In the genomic region with DNA sequence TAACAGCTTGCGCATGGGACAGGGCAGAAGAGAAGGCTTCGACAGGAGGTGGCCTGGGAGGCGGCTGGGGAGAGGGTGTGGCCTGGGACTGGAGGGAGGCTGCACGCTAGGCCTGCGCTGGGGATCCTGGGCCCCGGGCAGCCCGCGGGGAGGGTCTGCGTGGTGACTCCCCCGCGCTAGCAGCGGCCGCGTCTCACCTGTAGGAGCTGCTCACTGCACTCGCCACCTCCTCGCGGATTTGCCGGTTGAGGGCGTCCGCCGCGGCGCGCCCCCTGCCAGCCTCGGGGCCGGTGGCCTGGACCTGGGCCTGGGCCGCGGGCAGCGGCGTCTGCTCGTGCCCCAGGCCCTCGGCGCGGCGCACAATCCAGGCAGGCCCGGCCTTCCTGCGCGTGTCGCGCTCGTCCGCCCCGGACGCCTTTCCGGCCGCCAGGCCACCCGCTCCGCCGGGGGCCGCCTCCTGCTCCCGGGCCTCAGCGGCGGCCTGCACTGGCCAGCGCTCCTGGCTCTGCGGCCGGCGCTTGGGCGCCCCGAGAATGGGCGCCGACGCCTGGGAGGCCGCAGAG, we compare ENCODE assay signal across 8 cellular contexts. TPM values are rescaled to one million over a fixed set of nuclear protein-coding genes. Genes with fewer than 3 reads are reported as not detected.
DNase-seq lines count a peak whose midpoint lies in the region; ATAC-seq, FAIRE-seq and TF ChIP-seq lines count a peak whose summit lies in the region.

No MANE protein-coding gene starts in this region.

- H3F3A ChIP-seq in SK-N-SH (replicated peaks; ENCODE audit: insufficient read depth): peaks cover 11% of the 10 kb centered on the region

- TF ChIP-seq CTCF in SK-N-SH (IDR thresholded peaks at IDR 0.05) (no peak), endothelial cell of umbilical vein (IDR thresholded peaks at IDR 0.05; ENCODE audit: extremely low read depth in 1 of 2, insufficient read depth in 1 of 2, low read depth in 1 of 2, low read length in 2 of 2) (no peak), mucosa of descending colon (IDR thresholded peaks at IDR 0.05) (no peak), vagina (IDR thresholded peaks at IDR 0.05) (no peak)

- H3K36me3 ChIP-seq in SK-N-SH (replicated peaks in 1 of 2; ENCODE audit: control insufficient read depth in 1 of 2, insufficient read depth in 2 of 2, low read length in 1 of 2): peaks cover 0 to 6% of the 10 kb centered on the region in 2 experiments
- H3K36me3 ChIP-seq in endothelial cell of umbilical vein (ENCODE audit: control insufficient read depth in 2 of 2, extremely low read depth in 1 of 2, insufficient read depth in 2 of 2, low read length in 2 of 2): no peaks in the 10 kb centered on the region
- no peaks in the 10 kb centered on the region for H3K36me3 ChIP-seq in mucosa of descending colon (ENCODE audit: low read depth)
- H3K36me3 ChIP-seq in vagina: no peaks in the 10 kb centered on the region

- DNase-seq in AG08395 (ENCODE audit: low spot score): peak; percentile 37
- DNase-seq in GM19238 (ENCODE audit: insufficient read length, low spot score): peak; percentile 30
- DNase-seq in SK-N-SH: peak; percentile 82
- DNase-seq in endothelial cell of umbilical vein (ENCODE audit: low read depth, low spot score): no peak
- DNase-seq in mucosa of descending colon: peak in 2 of 3 donors; percentile 12 to 35
- no peak for DNase-seq in vagina (ENCODE audit: extremely low spot score in 2 of 2)
- no peak for DNase-seq in stimulated activated naive CD4-positive, alpha-beta T cell treated with Interleukin-2 at 50 U/mL for 16 hours (lab: John Stamatoyannopoulos, UW)

- H3K9me3 ChIP-seq in SK-N-SH: no peaks in the 10 kb centered on the region
- H3K9me3 ChIP-seq in endothelial cell of umbilical vein (replicated peaks; ENCODE audit: control insufficient read depth, insufficient read depth, low read length): no peaks in the 10 kb centered on the region
- H3K9me3 ChIP-seq in mucosa of descending colon: no peaks in the 10 kb centered on the region
- H3K9me3 ChIP-seq in vagina: no peaks in the 10 kb centered on the region

- H3K27ac ChIP-seq in SK-N-SH (ENCODE audit: low read depth in 2 of 2, low read length in 1 of 2) (peak overlapping the region in 1 of 2 experiments; percentile 96; a peak in 2 of 4 replicates), endothelial cell of umbilical vein (ENCODE audit: insufficient read depth, low read depth, low read length) (no peak overlapping the region), vagina (peak overlapping the region; percentile 63)

- H2AFZ ChIP-seq in SK-N-SH (ENCODE audit: low read depth) (peak overlapping the region; percentile 38; the same call in 1 of the 2 replicates), endothelial cell of umbilical vein (ENCODE audit: low read depth, low read length) (peak overlapping the region; percentile 76)

- no peak for TF ChIP-seq EP300 in SK-N-SH (IDR thresholded peaks at IDR 0.05; ENCODE audit: borderline replicate concordance in 1 of 2, low read depth in 1 of 2, low read length in 1 of 2)

- BruUV-seq in endothelial cell of umbilical vein (replicated peaks; lab: Mats Ljungman, UMichigan): no TSS peak

- intact Hi-C loops in endothelial cell of umbilical vein (cut with micrococcal nuclease) (loop anchor here (5.0 kb wide), 1 partner anchor 65 kb away; no protein-coding TSS in a partner anchor), mucosa of descending colon (cut with DNase I, micrococcal nuclease) (no loop called here), vagina (cut with DNase I) (loop anchor here (10.0 kb wide), 1 partner anchor 113 kb away; no protein-coding TSS in a partner anchor)

- dilution Hi-C loops in endothelial cell of umbilical vein (cut with MboI; ENCODE audit: extremely low pct_ligation_motif_present, low sequenced_read_pairs): no loop called here

- no peak for TF ChIP-seq RAD21 in SK-N-SH (IDR thresholded peaks at IDR 0.05; ENCODE audit: low read length)

- H3K4me2 ChIP-seq in SK-N-SH (peak overlapping the region; percentile 72), endothelial cell of umbilical vein (ENCODE audit: insufficient read depth, low read length) (peak overlapping the region; percentile 52)

- H3K9ac ChIP-seq in SK-N-SH: peak overlapping the region; percentile 56
- no peak overlapping the region for H3K9ac ChIP-seq in endothelial cell of umbilical vein (replicated peaks; ENCODE audit: extremely low read depth, insufficient read depth, low read length)

- ATAC-seq in mucosa of descending colon: peak; percentile 59
- ATAC-seq in HG03460 (IDR thresholded peaks at IDR 0.05; ENCODE audit: unreplicated experiment): no peak

- H3K9me2 ChIP-seq in SK-N-SH: no peaks in the 10 kb centered on the region

- CTCF ChIA-PET in SK-N-SH (lab: Yijun Ruan, JAX): interaction anchor here (1.1 to 3.8 kb wide), 5 partner anchors 15 to 85 kb away, joined by 3 to 28 read pairs (median 3); no protein-coding TSS in a partner anchor
- CTCF ChIA-PET in endothelial cell of umbilical vein (lab: Charles Lee): interaction anchor here (1.0 kb wide), 1 partner anchor 39 kb away, joined by 3 read pairs; no protein-coding TSS in a partner anchor

- POLR2A ChIA-PET in SK-N-SH (lab: Yijun Ruan, JAX) (interaction anchor here (1.0 to 5.0 kb wide), 6 partner anchors 29 to 113 kb away, joined by 3 to 27 read pairs (median 10); a partner anchor contains a TSS), endothelial cell of umbilical vein (lab: Charles Lee) (no interaction called here)

- WGBS in SK-N-SH (ENCODE audit: low lambda C conversion rate): 31% methylated on average over 3 of the region's 63 CpGs

- peaks cover 21 to 23% of the 10 kb centered on the region in 2 experiments; a peak in 3 of 4 replicates for H3K4me1 ChIP-seq in SK-N-SH (ENCODE audit: control insufficient read depth in 1 of 2, insufficient read depth in 2 of 2, low read depth in 1 of 2, low read length in 1 of 2)
- peaks cover 7% of the 10 kb centered on the region for H3K4me1 ChIP-seq in endothelial cell of umbilical vein (ENCODE audit: control insufficient read depth, extremely low read depth, insufficient read depth, low read length)
- peaks cover 8% of the 10 kb centered on the region for H3K4me1 ChIP-seq in mucosa of descending colon (ENCODE audit: low read depth)
- peaks cover 16% of the 10 kb centered on the region for H3K4me1 ChIP-seq in vagina

- H3K9me1 ChIP-seq in endothelial cell of umbilical vein (replicated peaks; ENCODE audit: control insufficient read depth, extremely low read depth, insufficient read depth, low read length): no peaks in the 10 kb centered on the region

- H4K20me1 ChIP-seq in SK-N-SH (ENCODE audit: insufficient read depth) (no peaks in the 10 kb centered on the region), endothelial cell of umbilical vein (replicated peaks; ENCODE audit: control insufficient read depth, extremely low read depth, insufficient read depth, low read length) (no peaks in the 10 kb centered on the region)

- TF ChIP-seq POLR2A in endothelial cell of umbilical vein (IDR thresholded peaks at IDR 0.05; ENCODE audit: low read depth, low read length) (no peak), vagina (IDR thresholded peaks at IDR 0.05) (no peak)

- H3K27me3 ChIP-seq in SK-N-SH (ENCODE audit: insufficient read depth): no peaks in the 10 kb centered on the region
- peaks cover 65 to 88% of the 10 kb centered on the region in 2 experiments for H3K27me3 ChIP-seq in endothelial cell of umbilical vein (ENCODE audit: control insufficient read depth in 2 of 2, insufficient read depth in 2 of 2, low read length in 2 of 2)
- H3K27me3 ChIP-seq in vagina: no peaks in the 10 kb centered on the region

- H3K79me2 ChIP-seq in SK-N-SH (ENCODE audit: insufficient read depth): no peaks in the 10 kb centered on the region
- no peaks in the 10 kb centered on the region for H3K79me2 ChIP-seq in endothelial cell of umbilical vein (ENCODE audit: control insufficient read depth, insufficient read depth, low read length)

- H3K4me3 ChIP-seq in SK-N-SH (ENCODE audit: low read depth in 2 of 2, low read length in 1 of 2): peak overlapping the region; percentile 64 to 70
- H3K4me3 ChIP-seq in endothelial cell of umbilical vein (replicated peaks in 1 of 3; ENCODE audit: insufficient read depth in 1 of 3, low read depth in 1 of 3, low read length in 3 of 3): peak overlapping the region in 1 of 3 experiments; percentile 26
- H3K4me3 ChIP-seq in mucosa of descending colon: no peak overlapping the region
- H3K4me3 ChIP-seq in vagina: peak overlapping the region; percentile 49 to 73

- FAIRE-seq in endothelial cell of umbilical vein (lab: Jason Lieb, UNC): no peak

RNA-seq across cellular contexts. Expression of a gene that starts 1.5 kb away (rescaled TPM):
- polyA plus RNA-seq in SK-N-SH (2012; rRNA removed): 11.1 and 13.1 TPM in 2 replicates
- 7.3 and 9.7 TPM in 2 replicates for polyA plus RNA-seq in SK-N-SH (2012; cell fraction: cytosol; rRNA removed)
- 35.8 and 41.5 TPM in 2 replicates for polyA plus RNA-seq in SK-N-SH (2012; cell fraction: nucleus; rRNA removed)
- 0.18 TPM in 1 of 2 replicates, not detected in the other for total RNA-seq in endothelial cell of umbilical vein
- polyA plus RNA-seq in endothelial cell of umbilical vein: 0.11 and 0.12 TPM in 2 replicates
- 0.09 and 0.10 TPM in 2 replicates for polyA plus RNA-seq in endothelial cell of umbilical vein (2011; cell fraction: cytosol; rRNA removed)
- 0.38 and 0.48 TPM in 2 replicates for polyA plus RNA-seq in endothelial cell of umbilical vein (2011; cell fraction: nucleus; rRNA removed)
- polyA plus RNA-seq in endothelial cell of umbilical vein (2012): 0.12 and 0.23 TPM in 2 replicates
- 0.08 TPM in 1 of 2 replicates, not detected in the other for polyA minus RNA-seq in endothelial cell of umbilical vein
- polyA minus RNA-seq in endothelial cell of umbilical vein (2011; cell fraction: cytosol; rRNA and poly(A)+ RNA removed): not detected
- polyA minus RNA-seq in endothelial cell of umbilical vein (2011; cell fraction: nucleus; rRNA and poly(A)+ RNA removed): 0.14 TPM in 1 of 2 replicates, not detected in the other
- 10 to 100 TPM in 1 of 3 donors, 1 to 10 TPM in 1, under 1 TPM in 1; 0.84 to 17.7 (median 1.9) TPM for total RNA-seq in mucosa of descending colon
- 6.9 TPM for total RNA-seq in vagina

RNA-seq across cellular contexts. Expression of a gene that starts 50.3 kb away (rescaled TPM):
- polyA plus RNA-seq in SK-N-SH (2012; rRNA removed) (0.03 TPM in 1 of 2 replicates, not detected in the other), endothelial cell of umbilical vein (not detected in 2 replicates)
- polyA plus RNA-seq in SK-N-SH (2012; cell fraction: cytosol; rRNA removed): not detected in 2 replicates
- 0.04 TPM in 2 replicates for polyA plus RNA-seq in SK-N-SH (2012; cell fraction: nucleus; rRNA removed)
- total RNA-seq in endothelial cell of umbilical vein (not detected in 2 replicates), mucosa of descending colon (100 to 1,000 TPM in 2 of 3 donors, 10 to 100 TPM in 1; 86.4 to 247 (median 192) TPM), vagina (not detected)
- not detected in 2 replicates for polyA plus RNA-seq in endothelial cell of umbilical vein (2011; cell fraction: cytosol; rRNA removed)
- not detected in 2 replicates for polyA plus RNA-seq in endothelial cell of umbilical vein (2011; cell fraction: nucleus; rRNA removed)
- not detected in 2 replicates for polyA plus RNA-seq in endothelial cell of umbilical vein (2012)
- 0.17 TPM in 1 of 2 replicates, not detected in the other for polyA minus RNA-seq in endothelial cell of umbilical vein
- polyA minus RNA-seq in endothelial cell of umbilical vein (2011; cell fraction: cytosol; rRNA and poly(A)+ RNA removed): not detected
- polyA minus RNA-seq in endothelial cell of umbilical vein (2011; cell fraction: nucleus; rRNA and poly(A)+ RNA removed): not detected in 2 replicates

Comparison
In these comparisons a context has a peak if more than half of its experiments do, and no peak if none do; other contexts are left out.
1. DNase-seq: peak in AG08395 (single experiment), GM19238 (single experiment), SK-N-SH (single experiment) and mucosa of descending colon (2 of 3); none in endothelial cell of umbilical vein (single experiment), vagina (0 of 2) and stimulated activated naive CD4-positive, alpha-beta T cell treated with Interleukin-2 at 50 U/mL for 16 hours (single experiment).
2. RNA of a gene that starts 50.3 kb away (total RNA-seq): 86.4 to 247 TPM in mucosa of descending colon; not detected in endothelial cell of umbilical vein and not detected in vagina (single experiment); every median in the first group is over 10 times any median in the second.
3. intact Hi-C loops: an anchor here in endothelial cell of umbilical vein (5.0 kb wide) and vagina (10.0 kb wide); none called in mucosa of descending colon.